ENCODE assay signal across 9 cellular contexts in genomic region chr1:11982010-11982392, GRCh38. TPM values are rescaled to one million over a fixed set of nuclear protein-coding genes. Genes with fewer than 3 reads are reported as not detected.
A peak's percentile ranks its signal among the peaks of the same experiment; 100 is the strongest.
DNase-seq lines count a peak whose midpoint lies in the region; ATAC-seq and TF ChIP-seq lines count a peak whose summit lies in the region.
"Had no signal": no experiment of that assay in that cellular context is flagged by ENCODE, and none has a peak within 500 bp of the region (broad histone marks: within the 10 kb centered on the region; RNA-seq: fewer than 3 reads in every experiment).

No MANE protein-coding gene starts in this region.

- H3K9me3 Mint-ChIP-seq in activated naive CD8-positive, alpha-beta T cell treated with anti-CD3 and anti-CD28 coated beads, Interleukin-2, amount 50 U/mL, for 24 hours = no peaks in the 10 kb centered on the region
- H3K9me3 Mint-ChIP-seq in memory B cell = no peaks in the 10 kb centered on the region

- H3K4me3 ChIP-seq in HFF-Myc (replicated peaks; ENCODE audit: low read depth, low read length) = peak overlapping the region; percentile 99
- H3K4me3 ChIP-seq: body of pancreas had no signal

- TF ChIP-seq CTCF in HFF-Myc (IDR thresholded peaks at IDR 0.05; ENCODE audit: low read depth, low read length, missing control alignments) (no peak), GM13976 (IDR thresholded peaks at IDR 0.05; ENCODE audit: borderline replicate concordance, control extremely low read depth, extremely low read depth, insufficient read depth, missing control alignments) (no peak), omental fat pad (IDR thresholded peaks at IDR 0.05) (no peak)

- no peaks in the 10 kb centered on the region for H3K27me3 Mint-ChIP-seq in activated naive CD8-positive, alpha-beta T cell treated with anti-CD3 and anti-CD28 coated beads, Interleukin-2, amount 50 U/mL, for 24 hours
- no peaks in the 10 kb centered on the region for H3K27me3 Mint-ChIP-seq in memory B cell

- ATAC-seq in activated naive CD8-positive, alpha-beta T cell treated with anti-CD3 and anti-CD28 coated beads, Interleukin-2, amount 50 U/mL, for 24 hours = no peak
- no peak for ATAC-seq in memory B cell (ENCODE audit: low read depth)
- no peak for ATAC-seq in omental fat pad (ENCODE audit: low FRiP score)
- ATAC-seq: body of pancreas had no signal

- H3K27ac Mint-ChIP-seq in activated naive CD8-positive, alpha-beta T cell treated with anti-CD3 and anti-CD28 coated beads, Interleukin-2, amount 50 U/mL, for 24 hours = peak overlapping the region; percentile 93
- H3K27ac Mint-ChIP-seq in memory B cell = peak overlapping the region; percentile 75

- peaks cover 27% of the 10 kb centered on the region for H3K36me3 Mint-ChIP-seq in activated naive CD8-positive, alpha-beta T cell treated with anti-CD3 and anti-CD28 coated beads, Interleukin-2, amount 50 U/mL, for 24 hours (ENCODE audit: low read depth)
- H3K36me3 Mint-ChIP-seq in memory B cell = peaks cover 22% of the 10 kb centered on the region

- in situ Hi-C loops in GM13976 (cut with MboI; ENCODE audit: low sequenced_read_pairs, unreplicated experiment) = no loop called here

- peak; percentile 22 for DNase-seq in CD1c-positive myeloid dendritic cell (ENCODE audit: extremely low spot score)
- no peak for DNase-seq in HFF-Myc (ENCODE audit: extremely low read depth, low read depth)
- no peak for DNase-seq in activated naive CD8-positive, alpha-beta T cell treated with anti-CD3 and anti-CD28 coated beads, Interleukin-2, amount 50 U/mL, for 24 hours
- DNase-seq in memory B cell (ENCODE audit: low spot score in 2 of 2) = no peak
- DNase-seq in GM13976 (ENCODE audit: low spot score) = no peak
- no peak for DNase-seq in mesenteric fat pad (ENCODE audit: low spot score)
- DNase-seq in NCI-H2029 treated with DMSO at 0.1 percent for 48 hours (lab: John Stamatoyannopoulos, UW) = no peak
- no peak for DNase-seq in omental fat pad (ENCODE audit: low spot score)

- peaks cover 37% of the 10 kb centered on the region for H3K4me1 Mint-ChIP-seq in activated naive CD8-positive, alpha-beta T cell treated with anti-CD3 and anti-CD28 coated beads, Interleukin-2, amount 50 U/mL, for 24 hours
- H3K4me1 Mint-ChIP-seq in memory B cell = peaks cover 32% of the 10 kb centered on the region

- H3K4me3 Mint-ChIP-seq in activated naive CD8-positive, alpha-beta T cell treated with anti-CD3 and anti-CD28 coated beads, Interleukin-2, amount 50 U/mL, for 24 hours = peak overlapping the region; percentile 96
- peak overlapping the region; percentile 96 for H3K4me3 Mint-ChIP-seq in memory B cell

RNA-seq across cellular contexts. Expression of gene MFN2, which starts 1.8 kb away (rescaled TPM):
- total RNA-seq in mesenteric fat pad (93.6 TPM), omental fat pad (10 to 100 TPM; 66.4 to 74.8 (median 70.0) TPM)

RNA-seq across cellular contexts. Expression of gene MIIP, which starts 37.3 kb away (rescaled TPM):
- total RNA-seq in mesenteric fat pad (35.7 TPM), omental fat pad (10 to 100 TPM; 25.9 to 40.6 (median 33.9) TPM)

RNA-seq across cellular contexts. Expression of gene PLOD1, which starts 47.5 kb away (rescaled TPM):
- total RNA-seq in mesenteric fat pad (66.9 TPM), omental fat pad (100 to 1,000 TPM in 1 of 4 donors, 10 to 100 TPM in 3; 60.8 to 142 (median 69.0) TPM)

RNA-seq across cellular contexts. Expression of gene KIAA2013, which starts 55.8 kb away (rescaled TPM):
- total RNA-seq in mesenteric fat pad (35.9 TPM), omental fat pad (10 to 100 TPM; 47.0 to 69.2 (median 62.1) TPM)
